11 cellular contexts compared by ENCODE assay signal in genomic region chr16:11636172-11636721, GRCh38. TPM values are rescaled to one million over a fixed set of nuclear protein-coding genes. Genes with fewer than 3 reads are reported as not detected.
DNase-seq lines count a peak whose midpoint lies in the region; ATAC-seq and TF ChIP-seq lines count a peak whose summit lies in the region.
"Had no signal": no experiment of that assay in that cellular context is flagged by ENCODE, and none has a peak within 500 bp of the region (broad histone marks: within the 10 kb centered on the region; RNA-seq: fewer than 3 reads in every experiment).

No MANE protein-coding gene starts in this region.

- no peak for TF ChIP-seq CTCF in VCaP (conservative IDR thresholded peaks at IDR 0.05)

- H3K9me3 Mint-ChIP-seq in memory B cell: no peaks in the 10 kb centered on the region

- no peaks in the 10 kb centered on the region for H3K36me3 Mint-ChIP-seq in memory B cell

- H3K4me1 Mint-ChIP-seq in memory B cell: peaks cover 19% of the 10 kb centered on the region

- H3K4me3 Mint-ChIP-seq in memory B cell: no peak overlapping the region

- H3K27ac ChIP-seq in VCaP: peak overlapping the region; percentile 35; the same call in 1 of the 2 replicates
- H3K27ac ChIP-seq: BLaER1 treated with 17β-estradiol and CSF1 and Interleukin-3, amounts not matched to agents 10 nM and 100 nM; WERI-Rb-1 had no signal

- DNase-seq in COLO668 (lab: John Stamatoyannopoulos, UW; ENCODE audit: unreplicated experiment) (peak; percentile 79), NCI-H146 treated with DMSO at 0.1 percent for 48 hours (lab: John Stamatoyannopoulos, UW; ENCODE audit: unreplicated experiment) (peak; percentile 100), memory B cell (ENCODE audit: low spot score in 2 of 2) (no peak), NCI-H446 (lab: John Stamatoyannopoulos, UW) (no peak), NAMALWA (ENCODE audit: low spot score) (no peak), Right ventricle myocardium superior (no peak)
- DNase-seq: activated gamma-delta T cell, WERI-Rb-1 had no signal

- H3K27ac Mint-ChIP-seq in memory B cell: no peak overlapping the region

- ATAC-seq in memory B cell (ENCODE audit: low read depth) (peak; percentile 56), GM21360 (IDR thresholded peaks at IDR 0.05; ENCODE audit: unreplicated experiment) (no peak), Right ventricle myocardium superior (ENCODE audit: poor library complexity) (no peak)

- peaks cover 5% of the 10 kb centered on the region for H3K27me3 Mint-ChIP-seq in memory B cell

- intact Hi-C loops in Right ventricle myocardium superior (cut with DNase I): no loop called here

RNA-seq across cellular contexts. Expression of gene SNN, which starts 32.0 kb away (rescaled TPM):
- 28.3 TPM for total RNA-seq in Right ventricle myocardium superior

RNA-seq across cellular contexts. Expression of gene LITAF, which starts 49.5 kb away (rescaled TPM):
- total RNA-seq in Right ventricle myocardium superior: 74.3 TPM

Comparison
In these comparisons a context has a peak if more than half of its experiments do, and no peak if none do; other contexts are left out.
1. DNase-seq: peak in COLO668 (single experiment) and NCI-H146 treated with DMSO at 0.1 percent for 48 hours (single experiment); none in memory B cell (0 of 2), NCI-H446 (0 of 2), NAMALWA (single experiment) and Right ventricle myocardium superior (single experiment).